ENCODE assay signal across 34 cellular contexts in the genomic region with DNA sequence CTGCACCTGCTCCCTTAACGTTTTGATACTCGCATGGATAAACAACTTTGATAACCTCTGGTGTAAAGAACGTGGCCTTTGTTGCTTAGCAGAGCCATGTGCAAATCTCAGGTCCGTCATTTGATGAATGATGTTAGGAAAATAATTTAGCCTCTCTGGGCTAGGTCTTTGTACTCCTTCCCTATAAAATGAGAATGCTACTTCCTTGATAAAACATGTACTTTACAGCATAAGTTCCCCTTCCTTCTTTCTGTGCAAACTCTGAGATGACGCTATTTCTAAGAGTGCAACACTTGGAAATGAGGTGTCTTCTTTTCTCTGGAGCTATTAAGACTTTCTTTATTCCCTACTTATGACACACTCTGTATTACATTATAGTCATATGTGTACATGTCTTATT.
"Had no signal": no experiment of that assay in that cellular context is flagged by ENCODE, and none has a peak within 500 bp of the region (broad histone marks: within the 10 kb centered on the region; RNA-seq: fewer than 3 reads in every experiment).

No MANE protein-coding gene starts in this region.

- H3K4me1 ChIP-seq: ascending aorta had no signal

- H3K36me3 ChIP-seq: ascending aorta, cardiac muscle cell had no signal

- DNase-seq: activated B cell treated with CpG ODN at 0.5 μM for 24 hours; activated CD4-positive, alpha-beta memory T cell treated with anti-CD3 and anti-CD28 coated beads, Interleukin-2, amount 10 ng/mL, durations not matched to agents 7 days and 5 days; activated CD4-positive, alpha-beta T cell treated with anti-CD3 and anti-CD28 coated beads for 48 hours; activated CD4-positive, alpha-beta T cell treated with anti-CD3 and anti-CD28 coated beads, Interleukin-2, amount 10 ng/mL, durations not matched to agents 7 days and 5 days; activated CD4-positive, alpha-beta T cell treated with anti-CD3 and anti-CD28 coated beads, Interleukin-2, amount 50 U/mL, for 48 hours; activated CD4-positive, CD25-positive, alpha-beta regulatory T cell treated with anti-CD3 and anti-CD28 coated beads, Interleukin-2, amount 50 U/mL, for 72 hours; activated CD8-positive, alpha-beta memory T cell treated with anti-CD3 and anti-CD28 coated beads for 24 hours; activated CD8-positive, alpha-beta memory T cell treated with anti-CD3 and anti-CD28 coated beads, Interleukin-2, amount 10 ng/mL, durations not matched to agents 7 days and 5 days; activated CD8-positive, alpha-beta memory T cell treated with anti-CD3 and anti-CD28 coated beads, Interleukin-2, amount 50 U/mL, for 48 hours; activated CD8-positive, alpha-beta T cell treated with anti-CD3 and anti-CD28 coated beads, Interleukin-2, amount 10 ng/mL, durations not matched to agents 7 days and 5 days; activated effector memory CD4-positive, alpha-beta T cell treated with Interleukin-2 at 50 U/mL for 16 hours; activated gamma-delta T cell; activated naive CD4-positive, alpha-beta T cell treated with anti-CD3 and anti-CD28 coated beads, Interleukin-2, amount 10 ng/mL, durations not matched to agents 7 days and 5 days; activated naive CD4-positive, alpha-beta T cell treated with Interleukin-2 at 50 U/mL for 16 hours; activated naive CD8-positive, alpha-beta T cell treated with anti-CD3 and anti-CD28 coated beads, Interleukin-2, amount 10 ng/mL, durations not matched to agents 7 days and 5 days; activated naive CD8-positive, alpha-beta T cell treated with anti-CD3 and anti-CD28 coated beads, Interleukin-2, amount 50 U/mL, for 24 hours; activated T-cell treated with anti-CD3 and anti-CD28 coated beads, Interleukin-2, amount 50 U/mL, for 24 hours; activated T-cell treated with anti-CD3 and anti-CD28 coated beads, Interleukin-2, amount 50 U/mL, for 48 hours; amygdala; anterior cingulate cortex; caudate nucleus; cerebellar nuclear complex; T-cell; T-helper 17 cell had no signal

- H3K9me3 ChIP-seq: ascending aorta had no signal

- H3K27ac ChIP-seq: ascending aorta, cardiac muscle cell, VCaP had no signal

- H3K4me3 Mint-ChIP-seq: activated B cell treated with CpG ODN at 0.5 μM for 24 hours; activated CD4-positive, alpha-beta memory T cell treated with anti-CD3 and anti-CD28 coated beads, Interleukin-2, amount 10 ng/mL, durations not matched to agents 7 days and 5 days; activated CD4-positive, alpha-beta T cell treated with anti-CD3 and anti-CD28 coated beads, Interleukin-2, amount 10 ng/mL, durations not matched to agents 7 days and 5 days; activated CD8-positive, alpha-beta memory T cell treated with anti-CD3 and anti-CD28 coated beads, Interleukin-2, amount 10 ng/mL, durations not matched to agents 7 days and 5 days; activated CD8-positive, alpha-beta T cell treated with anti-CD3 and anti-CD28 coated beads, Interleukin-2, amount 10 ng/mL, durations not matched to agents 7 days and 5 days; activated naive CD4-positive, alpha-beta T cell treated with anti-CD3 and anti-CD28 coated beads, Interleukin-2, amount 10 ng/mL, durations not matched to agents 7 days and 5 days; activated naive CD4-positive, alpha-beta T cell treated with anti-CD3 and anti-CD28 coated beads, Interleukin-2, amount 50 U/mL, for 24 hours; activated naive CD8-positive, alpha-beta T cell; activated naive CD8-positive, alpha-beta T cell treated with anti-CD3 and anti-CD28 coated beads, Interleukin-2, amount 10 ng/mL, durations not matched to agents 7 days and 5 days; activated naive CD8-positive, alpha-beta T cell treated with anti-CD3 and anti-CD28 coated beads, Interleukin-2, amount 50 U/mL, for 24 hours; activated T-cell treated with anti-CD3 and anti-CD28 coated beads, Interleukin-2, amount 50 U/mL, for 24 hours; brain; central memory CD8-positive, alpha-beta T cell; T-cell; T-helper 17 cell had no signal

- H3K36me3 Mint-ChIP-seq: activated CD8-positive, alpha-beta memory T cell treated with anti-CD3 and anti-CD28 coated beads, Interleukin-2, amount 10 ng/mL, durations not matched to agents 7 days and 5 days; activated naive CD4-positive, alpha-beta T cell treated with anti-CD3 and anti-CD28 coated beads, Interleukin-2, amount 10 ng/mL, durations not matched to agents 7 days and 5 days; activated naive CD4-positive, alpha-beta T cell treated with anti-CD3 and anti-CD28 coated beads, Interleukin-2, amount 50 U/mL, for 24 hours; activated naive CD8-positive, alpha-beta T cell; activated naive CD8-positive, alpha-beta T cell treated with anti-CD3 and anti-CD28 coated beads, Interleukin-2, amount 10 ng/mL, durations not matched to agents 7 days and 5 days; brain; T-cell had no signal

- H3K27me3 ChIP-seq: ascending aorta had no signal

- ATAC-seq: activated CD8-positive, alpha-beta memory T cell treated with anti-CD3 and anti-CD28 coated beads, Interleukin-2, amount 10 ng/mL, durations not matched to agents 7 days and 5 days; activated CD8-positive, alpha-beta T cell treated with anti-CD3 and anti-CD28 coated beads, Interleukin-2, amount 10 ng/mL, durations not matched to agents 7 days and 5 days; activated naive CD8-positive, alpha-beta T cell treated with anti-CD3 and anti-CD28 coated beads, Interleukin-2, amount 50 U/mL, for 24 hours; T-cell; T-helper 17 cell had no signal

- H3K9me3 Mint-ChIP-seq: activated B cell treated with CpG ODN at 0.5 μM for 24 hours; activated CD4-positive, alpha-beta memory T cell treated with anti-CD3 and anti-CD28 coated beads, Interleukin-2, amount 10 ng/mL, durations not matched to agents 7 days and 5 days; activated CD4-positive, alpha-beta T cell treated with anti-CD3 and anti-CD28 coated beads, Interleukin-2, amount 10 ng/mL, durations not matched to agents 7 days and 5 days; activated naive CD8-positive, alpha-beta T cell treated with anti-CD3 and anti-CD28 coated beads, Interleukin-2, amount 50 U/mL, for 24 hours; activated T-cell treated with anti-CD3 and anti-CD28 coated beads, Interleukin-2, amount 50 U/mL, for 24 hours; brain had no signal

- H3K27me3 Mint-ChIP-seq: activated B cell treated with CpG ODN at 0.5 μM for 24 hours; activated CD4-positive, alpha-beta memory T cell treated with anti-CD3 and anti-CD28 coated beads, Interleukin-2, amount 10 ng/mL, durations not matched to agents 7 days and 5 days; activated CD4-positive, alpha-beta T cell treated with anti-CD3 and anti-CD28 coated beads, Interleukin-2, amount 10 ng/mL, durations not matched to agents 7 days and 5 days; activated CD8-positive, alpha-beta memory T cell treated with anti-CD3 and anti-CD28 coated beads, Interleukin-2, amount 10 ng/mL, durations not matched to agents 7 days and 5 days; activated naive CD4-positive, alpha-beta T cell treated with anti-CD3 and anti-CD28 coated beads, Interleukin-2, amount 10 ng/mL, durations not matched to agents 7 days and 5 days; activated naive CD4-positive, alpha-beta T cell treated with anti-CD3 and anti-CD28 coated beads, Interleukin-2, amount 50 U/mL, for 24 hours; activated naive CD8-positive, alpha-beta T cell; activated naive CD8-positive, alpha-beta T cell treated with anti-CD3 and anti-CD28 coated beads, Interleukin-2, amount 10 ng/mL, durations not matched to agents 7 days and 5 days; activated naive CD8-positive, alpha-beta T cell treated with anti-CD3 and anti-CD28 coated beads, Interleukin-2, amount 50 U/mL, for 24 hours; activated T-cell treated with anti-CD3 and anti-CD28 coated beads, Interleukin-2, amount 50 U/mL, for 24 hours; central memory CD8-positive, alpha-beta T cell; T-helper 17 cell had no signal

- FAIRE-seq: bronchial epithelial cell, TTC549 had no signal

- H3K27ac Mint-ChIP-seq: activated B cell treated with CpG ODN at 0.5 μM for 24 hours; activated CD4-positive, alpha-beta memory T cell treated with anti-CD3 and anti-CD28 coated beads, Interleukin-2, amount 10 ng/mL, durations not matched to agents 7 days and 5 days; activated CD4-positive, alpha-beta T cell treated with anti-CD3 and anti-CD28 coated beads, Interleukin-2, amount 10 ng/mL, durations not matched to agents 7 days and 5 days; activated CD8-positive, alpha-beta memory T cell treated with anti-CD3 and anti-CD28 coated beads, Interleukin-2, amount 10 ng/mL, durations not matched to agents 7 days and 5 days; activated CD8-positive, alpha-beta T cell treated with anti-CD3 and anti-CD28 coated beads, Interleukin-2, amount 10 ng/mL, durations not matched to agents 7 days and 5 days; activated naive CD4-positive, alpha-beta T cell treated with anti-CD3 and anti-CD28 coated beads, Interleukin-2, amount 10 ng/mL, durations not matched to agents 7 days and 5 days; activated naive CD4-positive, alpha-beta T cell treated with anti-CD3 and anti-CD28 coated beads, Interleukin-2, amount 50 U/mL, for 24 hours; activated naive CD8-positive, alpha-beta T cell; activated naive CD8-positive, alpha-beta T cell treated with anti-CD3 and anti-CD28 coated beads, Interleukin-2, amount 10 ng/mL, durations not matched to agents 7 days and 5 days; activated naive CD8-positive, alpha-beta T cell treated with anti-CD3 and anti-CD28 coated beads, Interleukin-2, amount 50 U/mL, for 24 hours; activated T-cell treated with anti-CD3 and anti-CD28 coated beads, Interleukin-2, amount 50 U/mL, for 24 hours; activated T-helper 2 cell treated with anti-CD3 and anti-CD28 coated beads, Interferon-gamma antibody, Interleukin-2, Interleukin-4, amounts not matched to agents 10 μg/mL and 5 μg/mL and 100 μg/mL, durations not matched to agents 14 hours and 24 hours and 36 hours; brain; T-cell; T-helper 17 cell had no signal

- H3K4me1 Mint-ChIP-seq: activated B cell treated with CpG ODN at 0.5 μM for 24 hours; activated CD4-positive, alpha-beta memory T cell treated with anti-CD3 and anti-CD28 coated beads, Interleukin-2, amount 10 ng/mL, durations not matched to agents 7 days and 5 days; activated CD4-positive, alpha-beta T cell treated with anti-CD3 and anti-CD28 coated beads, Interleukin-2, amount 10 ng/mL, durations not matched to agents 7 days and 5 days; activated CD8-positive, alpha-beta memory T cell treated with anti-CD3 and anti-CD28 coated beads, Interleukin-2, amount 10 ng/mL, durations not matched to agents 7 days and 5 days; activated naive CD4-positive, alpha-beta T cell treated with anti-CD3 and anti-CD28 coated beads, Interleukin-2, amount 10 ng/mL, durations not matched to agents 7 days and 5 days; activated naive CD4-positive, alpha-beta T cell treated with anti-CD3 and anti-CD28 coated beads, Interleukin-2, amount 50 U/mL, for 24 hours; activated naive CD8-positive, alpha-beta T cell treated with anti-CD3 and anti-CD28 coated beads, Interleukin-2, amount 10 ng/mL, durations not matched to agents 7 days and 5 days; activated naive CD8-positive, alpha-beta T cell treated with anti-CD3 and anti-CD28 coated beads, Interleukin-2, amount 50 U/mL, for 24 hours; central memory CD8-positive, alpha-beta T cell; T-cell; T-helper 17 cell had no signal

- H3K4me3 ChIP-seq: ascending aorta, cardiac muscle cell had no signal
